Comparison of ENCODE assay signal across 2 cellular contexts in the genomic region with DNA sequence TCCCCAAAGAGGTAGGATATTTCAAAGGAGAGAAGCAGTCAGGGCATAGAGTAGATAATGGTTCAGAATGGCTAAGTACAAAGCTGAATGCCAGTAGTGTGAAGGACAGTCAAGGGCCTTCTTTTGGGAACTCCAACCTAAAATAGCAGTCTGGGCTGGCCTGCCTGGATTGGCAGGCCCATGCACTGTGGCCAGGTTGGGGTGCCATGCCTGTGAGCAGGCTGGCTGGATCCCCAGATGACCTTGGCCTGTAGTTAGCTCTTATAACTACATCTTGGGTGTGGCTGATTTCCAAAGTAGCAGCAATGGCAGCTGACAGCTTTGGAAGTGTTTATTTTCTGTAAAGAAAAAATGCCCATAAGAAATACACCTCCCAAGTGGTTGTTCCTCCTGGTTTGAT.
TF ChIP-seq lines count a peak whose summit lies in the region.

No MANE protein-coding gene starts in this region.

TF ChIP-seq in SK-N-SH, 30 proteins besides CTCF, POLR2A, EP300 and RAD21 (continued from another document):
- TF ChIP-seq, protein P1, sequence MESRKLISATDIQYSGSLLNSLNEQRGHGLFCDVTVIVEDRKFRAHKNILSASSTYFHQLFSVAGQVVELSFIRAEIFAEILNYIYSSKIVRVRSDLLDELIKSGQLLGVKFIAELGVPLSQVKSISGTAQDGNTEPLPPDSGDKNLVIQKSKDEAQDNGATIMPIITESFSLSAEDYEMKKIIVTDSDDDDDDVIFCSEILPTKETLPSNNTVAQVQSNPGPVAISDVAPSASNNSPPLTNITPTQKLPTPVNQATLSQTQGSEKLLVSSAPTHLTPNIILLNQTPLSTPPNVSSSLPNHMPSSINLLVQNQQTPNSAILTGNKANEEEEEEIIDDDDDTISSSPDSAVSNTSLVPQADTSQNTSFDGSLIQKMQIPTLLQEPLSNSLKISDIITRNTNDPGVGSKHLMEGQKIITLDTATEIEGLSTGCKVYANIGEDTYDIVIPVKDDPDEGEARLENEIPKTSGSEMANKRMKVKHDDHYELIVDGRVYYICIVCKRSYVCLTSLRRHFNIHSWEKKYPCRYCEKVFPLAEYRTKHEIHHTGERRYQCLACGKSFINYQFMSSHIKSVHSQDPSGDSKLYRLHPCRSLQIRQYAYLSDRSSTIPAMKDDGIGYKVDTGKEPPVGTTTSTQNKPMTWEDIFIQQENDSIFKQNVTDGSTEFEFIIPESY (IDR thresholded peaks at IDR 0.05; ENCODE audit: borderline replicate concordance, low read depth): no peak
- TF ChIP-seq GABPA (IDR thresholded peaks at IDR 0.05; ENCODE audit: low read depth) (no peak), EZH2phosphoT487 (IDR thresholded peaks at IDR 0.05; ENCODE audit: borderline replicate concordance, low read depth) (no peak)
- TF ChIP-seq, protein P2, sequence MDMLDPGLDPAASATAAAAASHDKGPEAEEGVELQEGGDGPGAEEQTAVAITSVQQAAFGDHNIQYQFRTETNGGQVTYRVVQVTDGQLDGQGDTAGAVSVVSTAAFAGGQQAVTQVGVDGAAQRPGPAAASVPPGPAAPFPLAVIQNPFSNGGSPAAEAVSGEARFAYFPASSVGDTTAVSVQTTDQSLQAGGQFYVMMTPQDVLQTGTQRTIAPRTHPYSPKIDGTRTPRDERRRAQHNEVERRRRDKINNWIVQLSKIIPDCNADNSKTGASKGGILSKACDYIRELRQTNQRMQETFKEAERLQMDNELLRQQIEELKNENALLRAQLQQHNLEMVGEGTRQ (IDR thresholded peaks at IDR 0.05; ENCODE audit: borderline replicate concordance, low read depth, low read length): no peak
- TF ChIP-seq, protein P3, sequence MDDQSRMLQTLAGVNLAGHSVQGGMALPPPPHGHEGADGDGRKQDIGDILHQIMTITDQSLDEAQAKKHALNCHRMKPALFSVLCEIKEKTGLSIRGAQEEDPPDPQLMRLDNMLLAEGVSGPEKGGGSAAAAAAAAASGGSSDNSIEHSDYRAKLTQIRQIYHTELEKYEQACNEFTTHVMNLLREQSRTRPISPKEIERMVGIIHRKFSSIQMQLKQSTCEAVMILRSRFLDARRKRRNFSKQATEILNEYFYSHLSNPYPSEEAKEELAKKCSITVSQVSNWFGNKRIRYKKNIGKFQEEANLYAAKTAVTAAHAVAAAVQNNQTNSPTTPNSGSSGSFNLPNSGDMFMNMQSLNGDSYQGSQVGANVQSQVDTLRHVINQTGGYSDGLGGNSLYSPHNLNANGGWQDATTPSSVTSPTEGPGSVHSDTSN (IDR thresholded peaks at IDR 0.05): no peak

TF ChIP-seq in SK-N-SH treated with all-trans-retinoic acid at 6 μM for 48 hours, 23 proteins besides CTCF, POLR2A, EP300 and RAD21 (continued from another document):
- TF ChIP-seq ZC3H10 (CRISPR knock-in tag; IDR thresholded peaks at IDR 0.05) (no peak), GLIS3 (CRISPR knock-in tag; IDR thresholded peaks at IDR 0.05) (no peak), PPARA (CRISPR knock-in tag; IDR thresholded peaks at IDR 0.05; ENCODE audit: borderline replicate concordance) (no peak), ZNF70 (CRISPR knock-in tag; IDR thresholded peaks at IDR 0.05) (no peak), ZNF565 (CRISPR knock-in tag; conservative IDR thresholded peaks at IDR 0.05; ENCODE audit: low read depth) (no peak), BACH2 (CRISPR knock-in tag; IDR thresholded peaks at IDR 0.05; ENCODE audit: borderline replicate concordance) (no peak), RARB (CRISPR knock-in tag; IDR thresholded peaks at IDR 0.05) (no peak), TOX (CRISPR knock-in tag; IDR thresholded peaks at IDR 0.05; ENCODE audit: borderline replicate concordance) (no peak), ZNF8 (CRISPR knock-in tag; IDR thresholded peaks at IDR 0.05) (no peak)
- TF ChIP-seq, protein P4, sequence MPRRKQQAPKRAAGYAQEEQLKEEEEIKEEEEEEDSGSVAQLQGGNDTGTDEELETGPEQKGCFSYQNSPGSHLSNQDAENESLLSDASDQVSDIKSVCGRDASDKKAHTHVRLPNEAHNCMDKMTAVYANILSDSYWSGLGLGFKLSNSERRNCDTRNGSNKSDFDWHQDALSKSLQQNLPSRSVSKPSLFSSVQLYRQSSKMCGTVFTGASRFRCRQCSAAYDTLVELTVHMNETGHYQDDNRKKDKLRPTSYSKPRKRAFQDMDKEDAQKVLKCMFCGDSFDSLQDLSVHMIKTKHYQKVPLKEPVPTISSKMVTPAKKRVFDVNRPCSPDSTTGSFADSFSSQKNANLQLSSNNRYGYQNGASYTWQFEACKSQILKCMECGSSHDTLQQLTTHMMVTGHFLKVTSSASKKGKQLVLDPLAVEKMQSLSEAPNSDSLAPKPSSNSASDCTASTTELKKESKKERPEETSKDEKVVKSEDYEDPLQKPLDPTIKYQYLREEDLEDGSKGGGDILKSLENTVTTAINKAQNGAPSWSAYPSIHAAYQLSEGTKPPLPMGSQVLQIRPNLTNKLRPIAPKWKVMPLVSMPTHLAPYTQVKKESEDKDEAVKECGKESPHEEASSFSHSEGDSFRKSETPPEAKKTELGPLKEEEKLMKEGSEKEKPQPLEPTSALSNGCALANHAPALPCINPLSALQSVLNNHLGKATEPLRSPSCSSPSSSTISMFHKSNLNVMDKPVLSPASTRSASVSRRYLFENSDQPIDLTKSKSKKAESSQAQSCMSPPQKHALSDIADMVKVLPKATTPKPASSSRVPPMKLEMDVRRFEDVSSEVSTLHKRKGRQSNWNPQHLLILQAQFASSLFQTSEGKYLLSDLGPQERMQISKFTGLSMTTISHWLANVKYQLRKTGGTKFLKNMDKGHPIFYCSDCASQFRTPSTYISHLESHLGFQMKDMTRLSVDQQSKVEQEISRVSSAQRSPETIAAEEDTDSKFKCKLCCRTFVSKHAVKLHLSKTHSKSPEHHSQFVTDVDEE (CRISPR knock-in tag; IDR thresholded peaks at IDR 0.05): no peak
TF ChIP-seq in SK-N-SH treated with all-trans-retinoic acid at 6 μM for 48 hours: peak in this region for 0.
